18 cellular contexts compared by ENCODE assay signal in the genomic region with DNA sequence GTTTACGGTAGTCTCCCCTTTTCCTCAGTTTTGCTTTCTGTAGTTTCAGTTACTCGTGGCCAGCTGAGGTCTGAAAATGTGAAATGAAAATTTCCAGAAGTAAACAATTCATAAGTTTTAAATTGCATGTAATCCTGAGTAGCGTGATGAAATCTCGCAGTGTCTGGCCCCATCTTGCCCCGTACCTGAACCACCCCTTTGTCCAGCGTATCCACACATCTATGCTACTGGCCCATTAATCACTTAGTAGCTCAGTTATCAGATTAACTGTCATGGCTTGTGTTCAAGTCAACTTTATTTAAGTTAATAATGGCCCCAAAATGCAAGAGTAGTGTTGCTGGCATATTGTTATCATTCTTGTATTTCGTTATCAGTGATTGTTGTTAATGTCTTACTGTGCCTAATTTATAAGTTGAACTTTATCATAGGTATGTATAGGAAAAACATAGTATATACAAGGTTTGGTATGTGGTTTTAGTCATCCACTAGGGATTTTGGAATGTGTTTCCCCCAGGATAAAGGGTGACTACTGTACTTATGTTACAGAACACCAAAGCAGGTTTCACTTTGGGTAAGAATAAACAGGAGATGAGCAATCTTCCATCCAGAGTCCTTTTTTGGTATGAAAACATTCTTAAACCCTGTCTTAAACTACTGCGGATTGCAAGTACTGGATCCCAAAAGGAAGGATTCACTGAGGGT.
DNase-seq lines count a peak whose midpoint lies in the region; ATAC-seq, FAIRE-seq and TF ChIP-seq lines count a peak whose summit lies in the region.
"Had no signal": no experiment of that assay in that cellular context is flagged by ENCODE, and none has a peak within 500 bp of the region (broad histone marks: within the 10 kb centered on the region; RNA-seq: fewer than 3 reads in every experiment).

No MANE protein-coding gene starts in this region.

- TF ChIP-seq CTCF in astrocyte of the spinal cord (IDR thresholded peaks at IDR 0.05; ENCODE audit: low read depth, low read length): no peak
- no peak for TF ChIP-seq CTCF in D721Med (IDR thresholded peaks at IDR 0.05; ENCODE audit: insufficient read depth, missing control alignments)

- peak overlapping the region; percentile 61 for H2BK120ac ChIP-seq in mesenchymal stem cell (ENCODE audit: low read depth, low read length)

- no peaks in the 10 kb centered on the region for H3K36me3 ChIP-seq in mesenchymal stem cell (ENCODE audit: control insufficient read depth in 1 of 2, insufficient read depth in 2 of 2, low read depth in 1 of 2, low read length in 2 of 2)
- H3K36me3 ChIP-seq: cardiac muscle cell, gastroesophageal sphincter had no signal

- peak overlapping the region in 1 of 2 experiments; percentile 69 for H3K4ac ChIP-seq in mesenchymal stem cell (ENCODE audit: low read depth in 1 of 2, low read length in 2 of 2)

- H3K14ac ChIP-seq in mesenchymal stem cell (ENCODE audit: low read length in 2 of 2): no peak overlapping the region

- H3K9ac ChIP-seq in mesenchymal stem cell (ENCODE audit: low read length): no peak overlapping the region
- H3K9ac ChIP-seq: GM23248 had no signal

- H3K79me1 ChIP-seq in mesenchymal stem cell (replicated peaks; ENCODE audit: low read length, poor library complexity, severe bottlenecking): no peaks in the 10 kb centered on the region

- H3K27ac ChIP-seq in mesenchymal stem cell (ENCODE audit: low read length, poor library complexity, severe bottlenecking): peak overlapping the region; percentile 49
- H3K27ac ChIP-seq: C4-2B, cardiac muscle cell, gastroesophageal sphincter, GM23248 had no signal

- in situ Hi-C loops in astrocyte of the spinal cord (cut with HindIII; ENCODE audit: low sequenced_read_pairs): no loop called here

- DNase-seq in Daoy (ENCODE audit: low read depth) (peak; percentile 30), HS-5 (ENCODE audit: low read depth) (peak; percentile 53), astrocyte of the spinal cord (ENCODE audit: low read depth, low spot score) (peak; percentile 69), mesenchymal stem cell (peak; percentile 88), MV-4-11 (lab: John Stamatoyannopoulos, UW) (no peak), C1 segment of cervical spinal cord (lab: John Stamatoyannopoulos, UW) (no peak), D721Med (ENCODE audit: insufficient read length, low spot score) (no peak)
- DNase-seq: activated CD4-positive, alpha-beta T cell treated with anti-CD3 and anti-CD28 coated beads for 4 hours; activated naive CD4-positive, alpha-beta T cell treated with anti-CD3 and anti-CD28 coated beads, Interleukin-2, amount 50 U/mL, for 16 hours; effector memory CD4-positive, alpha-beta T cell; GM23248; NCI-H1092 treated with DMSO at 0.1 percent for 48 hours; nephron progenitor cell; Right ventricle myocardium superior had no signal

- no peak overlapping the region for H3K23ac ChIP-seq in mesenchymal stem cell (ENCODE audit: low read length in 2 of 2)

- no peak overlapping the region for H3K4me2 ChIP-seq in mesenchymal stem cell (ENCODE audit: low read length, poor library complexity, severe bottlenecking)

- H3K27me3 ChIP-seq in mesenchymal stem cell (ENCODE audit: control insufficient read depth in 1 of 2, insufficient read depth in 1 of 2, low read length in 2 of 2): no peaks in the 10 kb centered on the region
- H3K27me3 ChIP-seq: cardiac muscle cell, gastroesophageal sphincter had no signal

- no peaks in the 10 kb centered on the region for H3K9me3 ChIP-seq in mesenchymal stem cell (ENCODE audit: control insufficient read depth, low read length)
- H3K9me3 ChIP-seq: gastroesophageal sphincter had no signal

- H3K4me3 ChIP-seq in astrocyte of the spinal cord (ENCODE audit: low read depth, low read length): no peak overlapping the region
- H3K4me3 ChIP-seq in mesenchymal stem cell (ENCODE audit: insufficient read depth in 1 of 2, low read depth in 1 of 2, low read length in 2 of 2): no peak overlapping the region
- H3K4me3 ChIP-seq: cardiac muscle cell, gastroesophageal sphincter, GM23248 had no signal

- no peak overlapping the region for H4K8ac ChIP-seq in mesenchymal stem cell (ENCODE audit: low read length)

- H3K4me1 ChIP-seq in mesenchymal stem cell (ENCODE audit: control insufficient read depth, insufficient read depth, low read depth, low read length): no peaks in the 10 kb centered on the region
- H3K4me1 ChIP-seq: gastroesophageal sphincter had no signal

- no peak overlapping the region for H2AK5ac ChIP-seq in mesenchymal stem cell (ENCODE audit: low read length, severe bottlenecking)

- H2AFZ ChIP-seq in mesenchymal stem cell (ENCODE audit: low read depth, low read length): no peak overlapping the region
- H2AFZ ChIP-seq: GM23248 had no signal

- H4K91ac ChIP-seq in mesenchymal stem cell (ENCODE audit: low read length): no peak overlapping the region

- FAIRE-seq in D721Med (lab: Jason Lieb, UNC): no peak

- no peak overlapping the region for H2BK15ac ChIP-seq in mesenchymal stem cell (ENCODE audit: low read depth, poor library complexity, severe bottlenecking)

- H2BK12ac ChIP-seq in mesenchymal stem cell (ENCODE audit: low read length in 2 of 2): peak overlapping the region; percentile 39 to 52

- WGBS in mesenchymal stem cell: 33% methylated on average over 4 of the region's 8 CpGs

- no peak for ATAC-seq in HG02763 (IDR thresholded peaks at IDR 0.05; ENCODE audit: unreplicated experiment)
- ATAC-seq: gastroesophageal sphincter had no signal

- H2BK5ac ChIP-seq in mesenchymal stem cell (ENCODE audit: low read depth, low read length, poor library complexity, severe bottlenecking): no peak overlapping the region

- peak overlapping the region; percentile 24 to 75 for H3K18ac ChIP-seq in mesenchymal stem cell (ENCODE audit: low read depth in 1 of 2, low read length in 2 of 2)

Comparison
In these comparisons a context has a peak if more than half of its experiments do, and no peak if none do; other contexts are left out.
1. DNase-seq: peak in Daoy (single experiment), HS-5 (single experiment), astrocyte of the spinal cord (single experiment) and mesenchymal stem cell (single experiment); none in MV-4-11 (single experiment), C1 segment of cervical spinal cord (0 of 14) and D721Med (single experiment).